Comparison of ENCODE assay signal across 8 cellular contexts in the genomic region with DNA sequence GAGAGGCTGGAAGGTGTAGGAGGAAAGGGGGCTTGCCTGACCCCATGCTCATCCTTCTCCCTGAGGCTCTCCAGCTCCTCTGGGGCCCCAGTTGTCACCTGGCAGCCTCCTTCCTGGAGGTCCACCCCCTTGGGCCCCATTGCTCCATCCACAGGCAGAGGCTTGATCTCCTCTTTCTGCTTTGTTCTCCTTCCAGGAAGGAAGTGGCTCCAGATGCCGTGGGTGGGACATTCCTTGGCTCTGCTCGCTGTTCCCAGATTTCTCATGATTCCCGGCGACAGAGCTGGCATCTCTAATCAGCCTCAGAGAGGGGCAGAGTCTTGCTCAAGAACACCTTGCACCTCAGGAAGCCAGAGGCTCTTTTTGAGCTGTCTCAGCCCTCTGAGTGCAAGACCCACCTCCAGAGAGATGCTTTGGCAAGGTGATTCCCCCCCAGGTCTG. TPM values are rescaled to one million over a fixed set of nuclear protein-coding genes. Genes with fewer than 3 reads are reported as not detected.
A peak's percentile ranks its signal among the peaks of the same experiment; 100 is the strongest.
DNase-seq lines count a peak whose midpoint lies in the region; ATAC-seq and TF ChIP-seq lines count a peak whose summit lies in the region.

No MANE protein-coding gene starts in this region.

- CTCF ChIA-PET in MCF 10A (lab: Yijun Ruan, JAX) = interaction anchor here (0.6 to 9.8 kb wide), 7 partner anchors 11 to 175 kb away, joined by 3 to 97 read pairs (median 4); no protein-coding TSS in a partner anchor

- no peaks in the 10 kb centered on the region for H3K9me3 ChIP-seq in thyroid gland

- no TSS peak for BruUV-seq in MCF 10A (replicated peaks; lab: Mats Ljungman, UMichigan)

- no peak for DNase-seq in activated T-cell treated with anti-CD3 and anti-CD28 coated beads, Interleukin-2, amount 50 U/mL, for 24 hours
- no peak for DNase-seq in activated T-cell treated with anti-CD3 and anti-CD28 coated beads, Interleukin-2, amount 50 U/mL, for 48 hours
- DNase-seq in MCF 10A (ENCODE audit: unreplicated experiment) = peak; percentile 94
- no peak for DNase-seq in mesothelial cell of epicardium (ENCODE audit: low spot score in 2 of 2, unreplicated experiment in 2 of 2)
- DNase-seq in thyroid gland = peak; percentile 41 to 51
- no peak for DNase-seq in OCI-M1 (lab: John Stamatoyannopoulos, UW)
- DNase-seq in T-helper 1 cell = no peak

- H3K27ac Mint-ChIP-seq in activated T-cell treated with anti-CD3 and anti-CD28 coated beads, Interleukin-2, amount 50 U/mL, for 24 hours = peak overlapping the region; percentile 35
- no peak overlapping the region for H3K27ac Mint-ChIP-seq in MCF 10A (ENCODE audit: low read depth, unreplicated experiment)
- H3K27ac Mint-ChIP-seq in mesothelial cell of epicardium = peak overlapping the region; percentile 87

- no peaks in the 10 kb centered on the region for H3K27me3 Mint-ChIP-seq in activated T-cell treated with anti-CD3 and anti-CD28 coated beads, Interleukin-2, amount 50 U/mL, for 24 hours
- H3K27me3 Mint-ChIP-seq in MCF 10A (ENCODE audit: insufficient read depth, unreplicated experiment) = no peaks in the 10 kb centered on the region
- H3K27me3 Mint-ChIP-seq in mesothelial cell of epicardium (ENCODE audit: low read depth) = no peaks in the 10 kb centered on the region

- 6 to 8% methylated on average over 4 of the region's 4 CpGs for WGBS in thyroid gland, 2 donors

- POLR2A ChIA-PET in MCF 10A (lab: Yijun Ruan, JAX) = interaction anchor here (0.6 to 13.6 kb wide), 6 partner anchors 12 to 72 kb away, joined by 3 to 472 read pairs (median 30); a partner anchor contains a TSS

- no peaks in the 10 kb centered on the region for H3K36me3 ChIP-seq in thyroid gland

- H3K4me3 ChIP-seq in thyroid gland (replicated peaks in 1 of 3) = no peak overlapping the region

- H3K4me1 Mint-ChIP-seq in activated T-cell treated with anti-CD3 and anti-CD28 coated beads, Interleukin-2, amount 50 U/mL, for 24 hours (ENCODE audit: low read depth) = peaks cover 95% of the 10 kb centered on the region
- peaks cover 36% of the 10 kb centered on the region for H3K4me1 Mint-ChIP-seq in MCF 10A (ENCODE audit: insufficient read depth, unreplicated experiment)
- peaks cover 75% of the 10 kb centered on the region for H3K4me1 Mint-ChIP-seq in mesothelial cell of epicardium

- TF ChIP-seq CTCF in MCF 10A (IDR thresholded peaks at IDR 0.05; ENCODE audit: unreplicated experiment) (no peak), mesothelial cell of epicardium (IDR thresholded peaks at IDR 0.05; ENCODE audit: unreplicated experiment) (no peak), thyroid gland (IDR thresholded peaks at IDR 0.05) (no peak)

- H3K4me3 Mint-ChIP-seq in activated T-cell treated with anti-CD3 and anti-CD28 coated beads, Interleukin-2, amount 50 U/mL, for 24 hours = no peak overlapping the region
- H3K4me3 Mint-ChIP-seq in MCF 10A (ENCODE audit: unreplicated experiment) (peak overlapping the region; percentile 40), mesothelial cell of epicardium (no peak overlapping the region)

- peaks cover 61 to 99% of the 10 kb centered on the region in 2 donors for H3K4me1 ChIP-seq in thyroid gland

- H3K9me3 Mint-ChIP-seq in activated T-cell treated with anti-CD3 and anti-CD28 coated beads, Interleukin-2, amount 50 U/mL, for 24 hours = no peaks in the 10 kb centered on the region
- H3K9me3 Mint-ChIP-seq in MCF 10A (ENCODE audit: unreplicated experiment) = no peaks in the 10 kb centered on the region
- no peaks in the 10 kb centered on the region for H3K9me3 Mint-ChIP-seq in mesothelial cell of epicardium

- ATAC-seq in GM19463 (IDR thresholded peaks at IDR 0.05; ENCODE audit: unreplicated experiment) = no peak

- H3K27ac ChIP-seq in thyroid gland = peak overlapping the region; percentile 94 to 99 (median 99)

- no peak for TF ChIP-seq POLR2A in thyroid gland (IDR thresholded peaks at IDR 0.05)

- peaks cover 2% of the 10 kb centered on the region for H3K36me3 Mint-ChIP-seq in activated T-cell treated with anti-CD3 and anti-CD28 coated beads, Interleukin-2, amount 50 U/mL, for 24 hours (ENCODE audit: low read depth)
- H3K36me3 Mint-ChIP-seq in MCF 10A (ENCODE audit: insufficient read depth, unreplicated experiment) (peaks cover 7% of the 10 kb centered on the region), mesothelial cell of epicardium (no peaks in the 10 kb centered on the region)

- intact Hi-C loops in MCF 10A (cut with micrococcal nuclease) (no loop called here), thyroid gland (cut with DNase I) (no loop called here)

- no peaks in the 10 kb centered on the region for H3K27me3 ChIP-seq in thyroid gland

RNA-seq across cellular contexts. Expression of a gene that starts 28.5 kb away (rescaled TPM):
- not detected in 2 replicates for total RNA-seq in MCF 10A (2022)
- 0.09 TPM in 1 of 3 replicates, not detected in the others for total RNA-seq in mesothelial cell of epicardium
- 1 to 10 TPM in 1 of 4 donors, under 1 TPM in 2, not detected in 1; 0.27 to 1.6 (median 0.93) TPM for total RNA-seq in thyroid gland

RNA-seq across cellular contexts. Expression of a gene that starts 35.3 kb away (rescaled TPM):
- total RNA-seq in MCF 10A (2022) (387 and 522 TPM in 2 replicates), mesothelial cell of epicardium (0.07 TPM in 1 of 3 replicates, not detected in the others), thyroid gland (10 to 100 TPM in 2 of 4 donors, 1 to 10 TPM in 2; 5.4 to 24.7 (median 16.2) TPM)

Comparison
In these comparisons a context has a peak if more than half of its experiments do, and no peak if none do; other contexts are left out.
1. DNase-seq: peak in MCF 10A (single experiment) and thyroid gland (2 of 2); none in activated T-cell treated with anti-CD3 and anti-CD28 coated beads, Interleukin-2, amount 50 U/mL, for 24 hours (single experiment), activated T-cell treated with anti-CD3 and anti-CD28 coated beads, Interleukin-2, amount 50 U/mL, for 48 hours (0 of 2), mesothelial cell of epicardium (0 of 2), OCI-M1 (single experiment) and T-helper 1 cell (0 of 5).
2. RNA of a gene that starts 35.3 kb away (total RNA-seq): 387 to 522 TPM in MCF 10A; 5.4 to 24.7 TPM in thyroid gland and 0.07 TPM in mesothelial cell of epicardium; every median in the first group is over 10 times any median in the second.